Comparison of ENCODE assay signal across 10 cellular contexts in the genomic region with DNA sequence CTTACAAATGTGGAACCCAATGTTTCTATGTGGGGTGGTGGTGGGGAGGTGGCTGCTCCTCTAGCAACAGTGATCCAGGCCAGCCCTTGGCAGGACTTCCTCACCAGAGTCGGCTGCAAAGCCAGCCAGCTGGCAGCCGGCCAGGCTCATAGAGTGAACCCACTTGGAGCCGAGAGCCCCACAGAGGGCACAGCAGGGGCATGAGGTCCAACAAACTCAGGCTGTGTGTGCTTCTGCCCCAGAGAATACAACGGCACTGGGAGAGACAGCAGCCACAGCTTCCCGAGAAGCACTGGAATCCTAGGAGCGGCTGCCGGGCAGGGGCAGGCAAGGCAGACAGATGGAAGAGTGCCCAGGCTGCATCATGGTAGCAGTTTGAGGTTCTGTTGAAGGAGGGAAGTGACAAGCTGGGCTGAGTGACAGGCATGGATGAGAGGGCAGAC. TPM values are rescaled to one million over a fixed set of nuclear protein-coding genes. Genes with fewer than 3 reads are reported as not detected.
DNase-seq lines count a peak whose midpoint lies in the region; ATAC-seq, FAIRE-seq and TF ChIP-seq lines count a peak whose summit lies in the region.
"Had no signal": no experiment of that assay in that cellular context is flagged by ENCODE, and none has a peak within 500 bp of the region (broad histone marks: within the 10 kb centered on the region; RNA-seq: fewer than 3 reads in every experiment).

No MANE protein-coding gene starts in this region.

- POLR2A ChIA-PET in K562 (lab: Yijun Ruan, JAX) = interaction anchor here (0.7 to 1.2 kb wide), 2 partner anchors 8 to 44 kb away, joined by 3 to 4 read pairs; no protein-coding TSS in a partner anchor

- CTCF ChIA-PET in K562 (lab: Yijun Ruan, JAX; ENCODE audit: low intra/inter-chr PET ratio) = no interaction called here

- H3K27me3 Mint-ChIP-seq in activated T-cell treated with anti-CD3 and anti-CD28 coated beads, Interleukin-2, amount 50 U/mL, for 72 hours (ENCODE audit: low read depth) = peaks cover 14% of the 10 kb centered on the region
- no peaks in the 10 kb centered on the region for H3K27me3 Mint-ChIP-seq in activated naive CD8-positive, alpha-beta T cell treated with anti-CD3 and anti-CD28 coated beads, Interleukin-2, amount 50 U/mL, for 24 hours
- H3K27me3 Mint-ChIP-seq: activated naive CD8-positive, alpha-beta T cell had no signal

- no peaks in the 10 kb centered on the region for H3K4me1 Mint-ChIP-seq in activated T-cell treated with anti-CD3 and anti-CD28 coated beads, Interleukin-2, amount 50 U/mL, for 72 hours (ENCODE audit: low read depth)
- no peaks in the 10 kb centered on the region for H3K4me1 Mint-ChIP-seq in activated naive CD8-positive, alpha-beta T cell treated with anti-CD3 and anti-CD28 coated beads, Interleukin-2, amount 50 U/mL, for 24 hours

- H3K9me1 ChIP-seq in K562 (ENCODE audit: control insufficient read depth, insufficient read depth, low read length) = no peaks in the 10 kb centered on the region

- H3K27ac Mint-ChIP-seq in activated T-cell treated with anti-CD3 and anti-CD28 coated beads, Interleukin-2, amount 50 U/mL, for 72 hours = no peak overlapping the region
- H3K27ac Mint-ChIP-seq in activated naive CD8-positive, alpha-beta T cell treated with anti-CD3 and anti-CD28 coated beads, Interleukin-2, amount 50 U/mL, for 24 hours = no peak overlapping the region
- H3K27ac Mint-ChIP-seq: activated naive CD8-positive, alpha-beta T cell had no signal

- H3K79me2 ChIP-seq in K562 (ENCODE audit: control insufficient read depth, insufficient read depth, low read length) = no peaks in the 10 kb centered on the region

- no peak overlapping the region for H3K4me3 Mint-ChIP-seq in activated T-cell treated with anti-CD3 and anti-CD28 coated beads, Interleukin-2, amount 50 U/mL, for 72 hours
- no peak overlapping the region for H3K4me3 Mint-ChIP-seq in activated naive CD8-positive, alpha-beta T cell treated with anti-CD3 and anti-CD28 coated beads, Interleukin-2, amount 50 U/mL, for 24 hours
- H3K4me3 Mint-ChIP-seq: activated naive CD8-positive, alpha-beta T cell had no signal

- ATAC-seq in K562 = no peak
- no peak for ATAC-seq in activated T-cell treated with anti-CD3 and anti-CD28 coated beads, Interleukin-2, amount 50 U/mL, for 72 hours (replicated peaks in 1 of 2)
- ATAC-seq in activated naive CD8-positive, alpha-beta T cell treated with anti-CD3 and anti-CD28 coated beads, Interleukin-2, amount 50 U/mL, for 24 hours = no peak

- H2AFZ ChIP-seq in K562 (ENCODE audit: low read depth, low read length) = no peak overlapping the region

- no peaks in the 10 kb centered on the region for H3K36me3 Mint-ChIP-seq in activated T-cell treated with anti-CD3 and anti-CD28 coated beads, Interleukin-2, amount 50 U/mL, for 72 hours (ENCODE audit: insufficient read depth in 2 of 2)
- no peaks in the 10 kb centered on the region for H3K36me3 Mint-ChIP-seq in activated naive CD8-positive, alpha-beta T cell treated with anti-CD3 and anti-CD28 coated beads, Interleukin-2, amount 50 U/mL, for 24 hours (ENCODE audit: low read depth)
- H3K36me3 Mint-ChIP-seq: activated naive CD8-positive, alpha-beta T cell had no signal

- peaks cover 14 to 54% of the 10 kb centered on the region in 2 experiments; a peak in 3 of 5 replicates for H3K27me3 ChIP-seq in K562 (ENCODE audit: control insufficient read depth in 2 of 2, insufficient read depth in 2 of 2, low read length in 2 of 2)
- H3K27me3 ChIP-seq: esophagus squamous epithelium had no signal

- intact Hi-C loops in K562 (cut with micrococcal nuclease) = loop anchor here (5.0 kb wide), 1 partner anchor 38 kb away; no protein-coding TSS in a partner anchor

- no TSS peak for BruUV-seq in K562 (replicated peaks; lab: Mats Ljungman, UMichigan)

- H3K9me3 ChIP-seq in K562 (replicated peaks; ENCODE audit: control insufficient read depth, insufficient read depth, low read depth, low read length) = no peaks in the 10 kb centered on the region
- H3K9me3 ChIP-seq: esophagus squamous epithelium had no signal

- H3K9me3 Mint-ChIP-seq in activated T-cell treated with anti-CD3 and anti-CD28 coated beads, Interleukin-2, amount 50 U/mL, for 72 hours = no peaks in the 10 kb centered on the region
- no peaks in the 10 kb centered on the region for H3K9me3 Mint-ChIP-seq in activated naive CD8-positive, alpha-beta T cell treated with anti-CD3 and anti-CD28 coated beads, Interleukin-2, amount 50 U/mL, for 24 hours

- TF ChIP-seq POLR2A in K562 (conservative IDR thresholded peaks at IDR 0.05) = no peak

- no peak overlapping the region for H3K27ac ChIP-seq in K562 (ENCODE audit: extremely low read depth, low read depth, low read length)
- H3K27ac ChIP-seq: esophagus squamous epithelium had no signal

- in situ Hi-C loops in K562 (cut with MboI) = loop anchor here (5.0 kb wide), 2 partner anchors 123 to 218 kb away; no protein-coding TSS in a partner anchor

- H3K4me1 ChIP-seq in K562 (replicated peaks in 1 of 2; ENCODE audit: control insufficient read depth in 2 of 2, insufficient read depth in 2 of 2, low read length in 2 of 2) = no peaks in the 10 kb centered on the region
- H3K4me1 ChIP-seq: esophagus squamous epithelium had no signal

- H3K36me3 ChIP-seq in K562 (ENCODE audit: control insufficient read depth, insufficient read depth, low read length) = no peaks in the 10 kb centered on the region
- H3K36me3 ChIP-seq: esophagus squamous epithelium had no signal

- no peak overlapping the region for H3K4me3 ChIP-seq in K562
- H3K4me3 ChIP-seq: esophagus squamous epithelium had no signal

- no peak for FAIRE-seq in K562 (lab: Jason Lieb, UNC)

- DNase-seq in CD1c-positive myeloid dendritic cell (ENCODE audit: extremely low spot score) = peak; percentile 39
- DNase-seq in NCI-H146 (lab: John Stamatoyannopoulos, UW) = peak; percentile 54
- DNase-seq in K562 (ENCODE audit: extremely low read depth in 1 of 4, low spot score in 3 of 4) = no peak
- peak; percentile 59 for DNase-seq in myocyte (ENCODE audit: low read depth)
- DNase-seq in activated T-cell treated with anti-CD3 and anti-CD28 coated beads, Interleukin-2, amount 50 U/mL, for 72 hours = no peak
- DNase-seq in activated CD4-positive, alpha-beta T cell treated with anti-CD3 and anti-CD28 coated beads, Interleukin-2, amount 50 U/mL, for 1 hour = no peak
- DNase-seq in activated naive CD8-positive, alpha-beta T cell treated with anti-CD3 and anti-CD28 coated beads, Interleukin-2, amount 50 U/mL, for 24 hours = no peak
- no peak for DNase-seq in activated gamma-delta T cell treated with Interleukin-2 at 50 U/mL for 16 hours
- DNase-seq: esophagus squamous epithelium had no signal

- TF ChIP-seq RAD21 in K562 (CRISPR knock-in tag; conservative IDR thresholded peaks at IDR 0.05 in 1 of 2, IDR thresholded peaks at IDR 0.05 in 1 of 2) = no peak

- TF ChIP-seq EP300 in K562 (IDR thresholded peaks at IDR 0.05; ENCODE audit: low read length) = no peak

- no peak for TF ChIP-seq CTCF in K562 (IDR thresholded peaks at IDR 0.05 in 2 of 3, conservative IDR thresholded peaks at IDR 0.05 in 1 of 3; ENCODE audit: insufficient read depth in 2 of 3, low read depth in 1 of 3, low read length in 3 of 3)

- no peak overlapping the region; a peak in 1 of 4 replicates for H3K9ac ChIP-seq in K562 (ENCODE audit: insufficient read depth in 1 of 2, low read depth in 2 of 2, low read length in 2 of 2)

- H3K4me2 ChIP-seq in K562 (ENCODE audit: insufficient read depth, low read length) = no peak overlapping the region

- H4K20me1 ChIP-seq in K562 (replicated peaks; ENCODE audit: control insufficient read depth, insufficient read depth, low read length) = no peaks in the 10 kb centered on the region

- 27% methylated on average over 5 of the region's 7 CpGs for WGBS in K562 (ENCODE audit: insufficient coverage, low coverage, missing lambda C conversion rate)

RNA-seq across cellular contexts. Expression of a gene that starts 23.5 kb away (rescaled TPM):
- total RNA-seq in K562 (2011; cell fraction: chromatin; rRNA removed; ENCODE audit: low replicate concordance) = not detected in 2 replicates
- total RNA-seq in K562 (2011; cell fraction: nucleolus; rRNA removed) = not detected in 2 replicates
- total RNA-seq in K562 (2011; cell fraction: nucleoplasm; rRNA removed) = not detected in 2 replicates
- total RNA-seq in K562 (2014; rRNA removed) (0.20 TPM in 1 of 2 replicates, not detected in the other), K562 (2014; rRNA removed; fragmentation: Illumina TruSeq; extraction: Trizol) (not detected in 2 replicates), K562 (2015; rRNA removed; fragmentation: Illumina TruSeq; extraction: Trizol) (0.15 TPM in 1 of 2 replicates, not detected in the other), K562 (2021) (not detected in 2 replicates), myocyte (0.31 TPM in 1 of 2 replicates, not detected in the other)
- polyA plus RNA-seq in K562 (2011; rRNA removed) (0.11 and 0.13 TPM in 2 replicates), K562 (2014; fragmentation: Illumina TruSeq; extraction: Trizol) (not detected in 2 replicates), K562 (2014; fragmentation: Nextera tagmentation; extraction: Ambion mirVana) (not detected), K562 (2014; rRNA removed) (0.15 and 0.29 TPM in 2 replicates)
- polyA plus RNA-seq in K562 (2011; cell fraction: cytosol; rRNA removed) = 0.12 and 0.16 TPM in 2 replicates
- polyA plus RNA-seq in K562 (2011; cell fraction: nucleus; rRNA removed) = 0.08 TPM in 1 of 2 replicates, not detected in the other
- polyA plus RNA-seq in K562 (2012) = 0.10 and 0.18 TPM in 2 replicates
- not detected in 2 replicates for polyA minus RNA-seq in K562 (2011; rRNA and poly(A)+ RNA removed)
- not detected in 2 replicates for polyA minus RNA-seq in K562 (2011; cell fraction: cytosol; rRNA and poly(A)+ RNA removed)
- not detected in 2 replicates for polyA minus RNA-seq in K562 (2011; cell fraction: nucleus; rRNA and poly(A)+ RNA removed)
- polyA plus RNA-seq in myocyte (2012) = 0.20 TPM
- total RNA-seq in activated T-cell treated with anti-CD3 and anti-CD28 coated beads, Interleukin-2, amount 50 U/mL, for 72 hours = under 1 TPM; 0.46 to 0.50 TPM

RNA-seq across cellular contexts. Expression of a gene that starts 42.0 kb away (rescaled TPM):
- total RNA-seq in K562 (2011; cell fraction: chromatin; rRNA removed; ENCODE audit: low replicate concordance) = 62.2 and 67.3 TPM in 2 replicates
- 20.0 and 24.9 TPM in 2 replicates for total RNA-seq in K562 (2011; cell fraction: nucleolus; rRNA removed)
- total RNA-seq in K562 (2011; cell fraction: nucleoplasm; rRNA removed) = 38.7 and 66.8 TPM in 2 replicates
- total RNA-seq in K562 (2014; rRNA removed) (33.7 and 39.9 TPM in 2 replicates), K562 (2014; rRNA removed; fragmentation: Illumina TruSeq; extraction: Trizol) (36.2 and 37.8 TPM in 2 replicates), K562 (2015; rRNA removed; fragmentation: Illumina TruSeq; extraction: Trizol) (37.8 and 41.1 TPM in 2 replicates), K562 (2021) (37.7 and 37.8 TPM in 2 replicates), myocyte (3.9 and 4.3 TPM in 2 replicates)
- polyA plus RNA-seq in K562 (2011; rRNA removed) (54.6 and 85.4 TPM in 2 replicates), K562 (2014; fragmentation: Illumina TruSeq; extraction: Trizol) (51.8 and 67.0 TPM in 2 replicates), K562 (2014; fragmentation: Nextera tagmentation; extraction: Ambion mirVana) (10 to 100 TPM in 1 of 2 experiments, 1 to 10 TPM in 1; 8.4 to 12.2 TPM), K562 (2014; rRNA removed) (29.0 and 35.3 TPM in 2 replicates)
- 57.5 and 94.0 TPM in 2 replicates for polyA plus RNA-seq in K562 (2011; cell fraction: cytosol; rRNA removed)
- 46.0 and 56.9 TPM in 2 replicates for polyA plus RNA-seq in K562 (2011; cell fraction: nucleus; rRNA removed)
- 31.8 and 66.7 TPM in 2 replicates for polyA plus RNA-seq in K562 (2012)
- polyA minus RNA-seq in K562 (2011; rRNA and poly(A)+ RNA removed) = 114 and 136 TPM in 2 replicates
- polyA minus RNA-seq in K562 (2011; cell fraction: cytosol; rRNA and poly(A)+ RNA removed) = 53.4 and 56.8 TPM in 2 replicates
- 12.5 and 39.9 TPM in 2 replicates for polyA minus RNA-seq in K562 (2011; cell fraction: nucleus; rRNA and poly(A)+ RNA removed)
- polyA plus RNA-seq in myocyte (2012) = 4.2 TPM
- 100 to 1,000 TPM; 183 to 275 TPM for total RNA-seq in activated T-cell treated with anti-CD3 and anti-CD28 coated beads, Interleukin-2, amount 50 U/mL, for 72 hours

RNA-seq across cellular contexts. Expression of a gene that starts 56.5 kb away (rescaled TPM):
- 163 and 225 TPM in 2 replicates for total RNA-seq in K562 (2011; cell fraction: chromatin; rRNA removed; ENCODE audit: low replicate concordance)
- 259 and 268 TPM in 2 replicates for total RNA-seq in K562 (2011; cell fraction: nucleolus; rRNA removed)
- 538 and 1,218 TPM in 2 replicates for total RNA-seq in K562 (2011; cell fraction: nucleoplasm; rRNA removed)
- total RNA-seq in K562 (2014; rRNA removed) = 1,067 and 1,382 TPM in 2 replicates
- total RNA-seq in K562 (2014; rRNA removed; fragmentation: Illumina TruSeq; extraction: Trizol) = 4,057 and 4,318 TPM in 2 replicates
- total RNA-seq in K562 (2015; rRNA removed; fragmentation: Illumina TruSeq; extraction: Trizol) = 2,995 and 3,004 TPM in 2 replicates
- 2,027 and 2,325 TPM in 2 replicates for total RNA-seq in K562 (2021)
- 3,720 and 3,778 TPM in 2 replicates for polyA plus RNA-seq in K562 (2011; rRNA removed)
- 1,208 and 3,177 TPM in 2 replicates for polyA plus RNA-seq in K562 (2011; cell fraction: cytosol; rRNA removed)
- polyA plus RNA-seq in K562 (2011; cell fraction: nucleus; rRNA removed) = 415 and 1,277 TPM in 2 replicates
- polyA plus RNA-seq in K562 (2012) = 4,647 and 6,635 TPM in 2 replicates
- polyA plus RNA-seq in K562 (2014; fragmentation: Illumina TruSeq; extraction: Trizol) = 4,858 and 5,043 TPM in 2 replicates
- 1,000 to 10,000 TPM; 3,226 to 3,583 TPM for polyA plus RNA-seq in K562 (2014; fragmentation: Nextera tagmentation; extraction: Ambion mirVana)
- polyA plus RNA-seq in K562 (2014; rRNA removed) = 2,850 and 3,458 TPM in 2 replicates
- polyA minus RNA-seq in K562 (2011; rRNA and poly(A)+ RNA removed) = 1,510 and 2,086 TPM in 2 replicates
- polyA minus RNA-seq in K562 (2011; cell fraction: cytosol; rRNA and poly(A)+ RNA removed) = 276 and 372 TPM in 2 replicates
- 48.2 and 180 TPM in 2 replicates for polyA minus RNA-seq in K562 (2011; cell fraction: nucleus; rRNA and poly(A)+ RNA removed)
- total RNA-seq in myocyte = 4,489 and 7,031 TPM in 2 replicates
- polyA plus RNA-seq in myocyte (2012) = 1,918 TPM
- total RNA-seq in activated T-cell treated with anti-CD3 and anti-CD28 coated beads, Interleukin-2, amount 50 U/mL, for 72 hours = 1,000 to 10,000 TPM; 2,946 to 2,967 TPM

Comparison
In these comparisons a context has a peak if more than half of its experiments do, and no peak if none do; other contexts are left out.
1. DNase-seq: peak in CD1c-positive myeloid dendritic cell (single experiment), NCI-H146 (single experiment) and myocyte (single experiment); none in K562 (0 of 4), activated T-cell treated with anti-CD3 and anti-CD28 coated beads, Interleukin-2, amount 50 U/mL, for 72 hours (0 of 2), activated CD4-positive, alpha-beta T cell treated with anti-CD3 and anti-CD28 coated beads, Interleukin-2, amount 50 U/mL, for 1 hour (single experiment), activated naive CD8-positive, alpha-beta T cell treated with anti-CD3 and anti-CD28 coated beads, Interleukin-2, amount 50 U/mL, for 24 hours (single experiment) and activated gamma-delta T cell treated with Interleukin-2 at 50 U/mL for 16 hours (single experiment).